ENCODE assay signal across 1 cellular context in genomic region chr2:1674766-1675397, GRCh38.
TF ChIP-seq lines count a peak whose summit lies in the region.

No MANE protein-coding gene starts in this region.

TF ChIP-seq in IMR-90, 13 proteins besides CTCF, POLR2A, EP300 and RAD21 (continued from another document):
- no peak for TF ChIP-seq USF2 (IDR thresholded peaks at IDR 0.05; ENCODE audit: low read depth, low read length)
- TF ChIP-seq ELK1 (IDR thresholded peaks at IDR 0.05; ENCODE audit: borderline replicate concordance, low read depth, low read length), result no peak
- no peak for TF ChIP-seq BHLHE40 (IDR thresholded peaks at IDR 0.05; ENCODE audit: low read depth, low read length)
- no peak for TF ChIP-seq RFX5 (IDR thresholded peaks at IDR 0.05; ENCODE audit: low read depth, low read length)
TF ChIP-seq in IMR-90: peak in this region for 0.
